ENCODE assay signal across 18 cellular contexts in genomic region chr10:51888263-51888662, GRCh38.
DNase-seq lines count a peak whose midpoint lies in the region; ATAC-seq, FAIRE-seq and TF ChIP-seq lines count a peak whose summit lies in the region.
"Had no signal": no experiment of that assay in that cellular context is flagged by ENCODE, and none has a peak within 500 bp of the region (broad histone marks: within the 10 kb centered on the region; RNA-seq: fewer than 3 reads in every experiment).

No MANE protein-coding gene starts in this region.

- TF ChIP-seq POLR2A in IMR-90 (IDR thresholded peaks at IDR 0.05; ENCODE audit: low read depth, low read length): no peak

- H3K4ac ChIP-seq in IMR-90 (ENCODE audit: low read depth, low read length): no peak overlapping the region
- no peak overlapping the region for H3K4ac ChIP-seq in mesenchymal stem cell (ENCODE audit: low read depth in 1 of 2, low read length in 2 of 2)

- H2BK5ac ChIP-seq in IMR-90 (ENCODE audit: low read depth, low read length, poor library complexity, severe bottlenecking) (no peak overlapping the region), mesenchymal stem cell (ENCODE audit: low read depth, low read length, poor library complexity, severe bottlenecking) (no peak overlapping the region)

- ATAC-seq in IMR-90 (ENCODE audit: low read depth) (no peak), thoracic aorta (ENCODE audit: insufficient number of reproducible peaks, low FRiP score, low read depth) (peak; percentile 18), HG02610 (IDR thresholded peaks at IDR 0.05; ENCODE audit: unreplicated experiment) (no peak)
- ATAC-seq: GM23338 had no signal

- H3K27ac ChIP-seq in IMR-90 (ENCODE audit: insufficient read depth, low read length) (no peak overlapping the region), astrocyte (ENCODE audit: low read depth, low read length) (no peak overlapping the region), mesenchymal stem cell (ENCODE audit: low read length, poor library complexity, severe bottlenecking) (no peak overlapping the region), thoracic aorta (peak overlapping the region; percentile 65)
- H3K27ac ChIP-seq in CD8-positive, alpha-beta memory T cell (ENCODE audit: low read depth, low read length): no peak overlapping the region

- H3K4me3 ChIP-seq in IMR-90 (ENCODE audit: insufficient read depth, low read depth, low read length): no peak overlapping the region
- no peak overlapping the region for H3K4me3 ChIP-seq in astrocyte (ENCODE audit: insufficient read depth, low read depth, low read length)
- no peak overlapping the region for H3K4me3 ChIP-seq in mesenchymal stem cell (ENCODE audit: insufficient read depth in 1 of 2, low read depth in 1 of 2, low read length in 2 of 2)
- H3K4me3 ChIP-seq in thoracic aorta: no peak overlapping the region
- no peak overlapping the region for H3K4me3 ChIP-seq in CD8-positive, alpha-beta memory T cell (ENCODE audit: low read length)
- H3K4me3 ChIP-seq: GM23338, HAP-1 had no signal

- no peaks in the 10 kb centered on the region for H3K9me3 Mint-ChIP-seq in astrocyte (ENCODE audit: unreplicated experiment)
- no peaks in the 10 kb centered on the region for H3K9me3 Mint-ChIP-seq in CD8-positive, alpha-beta memory T cell
- H3K9me3 Mint-ChIP-seq: GM23338, HFFc6 had no signal

- H3K4me3 Mint-ChIP-seq in astrocyte (ENCODE audit: unreplicated experiment): no peak overlapping the region
- H3K4me3 Mint-ChIP-seq in CD8-positive, alpha-beta memory T cell: no peak overlapping the region
- H3K4me3 Mint-ChIP-seq: CD4-positive, alpha-beta memory T cell; GM23338; HFFc6 had no signal

- no peak overlapping the region for H2BK12ac ChIP-seq in mesenchymal stem cell (ENCODE audit: low read length in 2 of 2)

- BruUV-seq in IMR-90 (replicated peaks; lab: Mats Ljungman, UMichigan): no TSS peak

- H3K56ac ChIP-seq in IMR-90 (ENCODE audit: extremely low read depth, insufficient read depth, low read length): no peak overlapping the region

- TF ChIP-seq CTCF in IMR-90 (conservative IDR thresholded peaks at IDR 0.05; ENCODE audit: low read depth, low read length) (no peak), astrocyte (IDR thresholded peaks at IDR 0.05; ENCODE audit: insufficient read depth, low read depth, low read length) (no peak), thoracic aorta (IDR thresholded peaks at IDR 0.05) (no peak)

- peaks cover 8% of the 10 kb centered on the region for H3K9me1 ChIP-seq in IMR-90 (ENCODE audit: insufficient read depth, low read length)

- H3K9me3 ChIP-seq in IMR-90 (ENCODE audit: control insufficient read depth, insufficient read depth, low read length) (no peaks in the 10 kb centered on the region), astrocyte (ENCODE audit: insufficient read depth, low read depth, low read length) (no peaks in the 10 kb centered on the region), mesenchymal stem cell (ENCODE audit: control insufficient read depth, low read length) (no peaks in the 10 kb centered on the region), thoracic aorta (no peaks in the 10 kb centered on the region)
- H3K9me3 ChIP-seq in CD8-positive, alpha-beta memory T cell (ENCODE audit: low read length): no peaks in the 10 kb centered on the region
- H3K9me3 ChIP-seq: Caco-2, HAP-1 had no signal

- H2BK120ac ChIP-seq in IMR-90 (ENCODE audit: low read depth, low read length): no peak overlapping the region
- no peak overlapping the region for H2BK120ac ChIP-seq in mesenchymal stem cell (ENCODE audit: low read depth, low read length)

- no peak overlapping the region for H4K8ac ChIP-seq in IMR-90 (ENCODE audit: low read depth in 2 of 2, low read length in 2 of 2)
- no peak overlapping the region for H4K8ac ChIP-seq in mesenchymal stem cell (ENCODE audit: low read length)

- H4K20me1 ChIP-seq in IMR-90 (ENCODE audit: insufficient read depth, low read length) (no peaks in the 10 kb centered on the region; the same call in 1 of the 2 replicates), astrocyte (ENCODE audit: insufficient read depth, low read length) (no peaks in the 10 kb centered on the region)

- no peaks in the 10 kb centered on the region for H3K27me3 ChIP-seq in IMR-90 (ENCODE audit: control insufficient read depth, insufficient read depth, low read length)
- no peaks in the 10 kb centered on the region for H3K27me3 ChIP-seq in astrocyte (ENCODE audit: insufficient read depth, low read length)
- no peaks in the 10 kb centered on the region for H3K27me3 ChIP-seq in mesenchymal stem cell (ENCODE audit: control insufficient read depth in 1 of 2, insufficient read depth in 1 of 2, low read length in 2 of 2)
- no peaks in the 10 kb centered on the region for H3K27me3 ChIP-seq in thoracic aorta (replicated peaks; ENCODE audit: insufficient read depth)
- H3K27me3 ChIP-seq in CD8-positive, alpha-beta memory T cell (ENCODE audit: insufficient read depth, low read length, poor library complexity, severe bottlenecking): no peaks in the 10 kb centered on the region

- H3K79me1 ChIP-seq in IMR-90 (ENCODE audit: low read depth in 1 of 2, low read length in 2 of 2): peaks cover 0 to 6% of the 10 kb centered on the region in 2 experiments; a peak in 2 of 4 replicates
- H3K79me1 ChIP-seq in mesenchymal stem cell (replicated peaks; ENCODE audit: low read length, poor library complexity, severe bottlenecking): no peaks in the 10 kb centered on the region

- peaks cover 7% of the 10 kb centered on the region for H3K4me1 ChIP-seq in IMR-90 (ENCODE audit: control insufficient read depth, insufficient read depth, low read length)
- H3K4me1 ChIP-seq in astrocyte (ENCODE audit: insufficient read depth, low read length): peaks cover 8% of the 10 kb centered on the region
- peaks cover 2% of the 10 kb centered on the region for H3K4me1 ChIP-seq in mesenchymal stem cell (ENCODE audit: control insufficient read depth, insufficient read depth, low read depth, low read length)
- H3K4me1 ChIP-seq in thoracic aorta (ENCODE audit: control insufficient read depth in 1 of 2, low read depth in 2 of 2): peaks cover 9 to 47% of the 10 kb centered on the region in 2 donors
- no peaks in the 10 kb centered on the region for H3K4me1 ChIP-seq in CD8-positive, alpha-beta memory T cell (ENCODE audit: insufficient read depth, low read length)
- H3K4me1 ChIP-seq: Caco-2, HAP-1 had no signal

- FAIRE-seq in astrocyte (lab: Jason Lieb, UNC): peak; percentile 20
- FAIRE-seq: G401.6, GM12892 had no signal

- no peak overlapping the region for H3K4me2 ChIP-seq in IMR-90 (ENCODE audit: low read depth, low read length)
- H3K4me2 ChIP-seq in astrocyte (ENCODE audit: low read length): no peak overlapping the region
- H3K4me2 ChIP-seq in mesenchymal stem cell (ENCODE audit: low read length, poor library complexity, severe bottlenecking): no peak overlapping the region
- H3K4me2 ChIP-seq: GM23338 had no signal

- DNase-seq in IMR-90 (no peak), astrocyte (ENCODE audit: low read depth) (no peak), mesenchymal stem cell (no peak), thoracic aorta (ENCODE audit: low spot score) (no peak), SW 1271 (lab: John Stamatoyannopoulos, UW) (no peak)
- no peak for DNase-seq in stimulated activated CD4-positive, alpha-beta T cell treated with anti-CD3 and anti-CD28 coated beads, Interleukin-4, amount 100 ng/mL, for 1 hour
- DNase-seq in CD8-positive, alpha-beta memory T cell: no peak
- DNase-seq: C1 segment of cervical spinal cord; Caco-2; CD4-positive, alpha-beta memory T cell; DMS153; DND-41; HFFc6 had no signal

- H2BK15ac ChIP-seq in IMR-90 (ENCODE audit: low read depth, low read length) (no peak overlapping the region), mesenchymal stem cell (ENCODE audit: low read depth, poor library complexity, severe bottlenecking) (no peak overlapping the region)

- H3K4me1 Mint-ChIP-seq in astrocyte (ENCODE audit: low read depth, unreplicated experiment): no peaks in the 10 kb centered on the region
- H3K4me1 Mint-ChIP-seq in CD8-positive, alpha-beta memory T cell: no peaks in the 10 kb centered on the region
- H3K4me1 Mint-ChIP-seq: CD4-positive, alpha-beta memory T cell had no signal

- dilution Hi-C loops in IMR-90 (cut with HindIII; ENCODE audit: low sequenced_read_pairs, unreplicated experiment): no loop called here

- in situ Hi-C loops in IMR-90 (cut with MboI; ENCODE audit: low sequenced_read_pairs): no loop called here

- no peak overlapping the region for H2AK9ac ChIP-seq in IMR-90 (replicated peaks; ENCODE audit: low read depth, low read length, poor library complexity)

- POLR2A ChIA-PET in IMR-90 (lab: Charles Lee; ENCODE audit: unreplicated experiment): no interaction called here
- POLR2A ChIA-PET in CD8-positive, alpha-beta memory T cell (lab: Charles Lee): no interaction called here

- H3K36me3 ChIP-seq in IMR-90 (ENCODE audit: control insufficient read depth, insufficient read depth, low read length) (no peaks in the 10 kb centered on the region), astrocyte (ENCODE audit: insufficient read depth, low read length) (no peaks in the 10 kb centered on the region), mesenchymal stem cell (ENCODE audit: control insufficient read depth in 1 of 2, insufficient read depth in 2 of 2, low read depth in 1 of 2, low read length in 2 of 2) (no peaks in the 10 kb centered on the region), thoracic aorta (no peaks in the 10 kb centered on the region)
- H3K36me3 ChIP-seq in CD8-positive, alpha-beta memory T cell (ENCODE audit: insufficient read depth, low read length): no peaks in the 10 kb centered on the region
- H3K36me3 ChIP-seq: HAP-1 had no signal

- intact Hi-C loops in IMR-90 (cut with micrococcal nuclease): no loop called here

- H3K14ac ChIP-seq in IMR-90 (replicated peaks; ENCODE audit: low read depth, low read length) (no peak overlapping the region), mesenchymal stem cell (ENCODE audit: low read length in 2 of 2) (no peak overlapping the region)

- no peak for TF ChIP-seq RAD21 in IMR-90 (IDR thresholded peaks at IDR 0.05; ENCODE audit: low read length)

- H2AFZ ChIP-seq in IMR-90 (replicated peaks; ENCODE audit: low read length, poor library complexity): no peak overlapping the region
- H2AFZ ChIP-seq in astrocyte (ENCODE audit: low read depth, low read length): no peak overlapping the region
- H2AFZ ChIP-seq in mesenchymal stem cell (ENCODE audit: low read depth, low read length): no peak overlapping the region
- H2AFZ ChIP-seq: GM23338 had no signal

- H3K18ac ChIP-seq in IMR-90 (ENCODE audit: low read depth, low read length) (no peak overlapping the region), mesenchymal stem cell (ENCODE audit: low read depth in 1 of 2, low read length in 2 of 2) (no peak overlapping the region)

- H3K9ac ChIP-seq in IMR-90 (ENCODE audit: low read depth, low read length) (no peak overlapping the region), astrocyte (ENCODE audit: low read length) (no peak overlapping the region), mesenchymal stem cell (ENCODE audit: low read length) (peak overlapping the region; percentile 5)

- H2AK5ac ChIP-seq in IMR-90 (ENCODE audit: low read depth, low read length) (no peak overlapping the region), mesenchymal stem cell (ENCODE audit: low read length, severe bottlenecking) (no peak overlapping the region)

- H2BK20ac ChIP-seq in IMR-90 (ENCODE audit: low read depth, low read length): no peak overlapping the region

- H3K27ac Mint-ChIP-seq in astrocyte (ENCODE audit: unreplicated experiment): no peak overlapping the region
- H3K27ac Mint-ChIP-seq in CD8-positive, alpha-beta memory T cell: peak overlapping the region in 1 of 8 donors; percentile 64
- H3K27ac Mint-ChIP-seq: CD4-positive, alpha-beta memory T cell; GM23338; HFFc6 had no signal

- H3K27me3 Mint-ChIP-seq in astrocyte (ENCODE audit: low read depth, unreplicated experiment): no peaks in the 10 kb centered on the region
- H3K27me3 Mint-ChIP-seq in CD8-positive, alpha-beta memory T cell: peaks cover 0 to 4% of the 10 kb centered on the region in 2 donors
- H3K27me3 Mint-ChIP-seq: CD4-positive, alpha-beta memory T cell had no signal

- no peaks in the 10 kb centered on the region for H3K36me3 Mint-ChIP-seq in astrocyte (ENCODE audit: low read depth, unreplicated experiment)
- no peaks in the 10 kb centered on the region for H3K36me3 Mint-ChIP-seq in CD8-positive, alpha-beta memory T cell
- H3K36me3 Mint-ChIP-seq: CD4-positive, alpha-beta memory T cell had no signal

- peak overlapping the region; percentile 56; the same call in 1 of the 2 replicates for H4K5ac ChIP-seq in IMR-90 (ENCODE audit: low read depth, low read length)

- H4K91ac ChIP-seq in IMR-90 (ENCODE audit: insufficient read depth, low read depth, low read length) (no peak overlapping the region), mesenchymal stem cell (ENCODE audit: low read length) (no peak overlapping the region)

- no peaks in the 10 kb centered on the region for H3K79me2 ChIP-seq in astrocyte (ENCODE audit: insufficient read depth, low read length)

- H3K23ac ChIP-seq in IMR-90 (ENCODE audit: low read depth, low read length) (no peak overlapping the region), mesenchymal stem cell (ENCODE audit: low read length in 2 of 2) (no peak overlapping the region)

- CTCF ChIA-PET in IMR-90 (lab: Yijun Ruan, JAX): no interaction called here
- CTCF ChIA-PET in CD8-positive, alpha-beta memory T cell (lab: Charles Lee): no interaction called here

Comparison
In these comparisons a context has a peak if more than half of its experiments do, and no peak if none do; other contexts are left out.
1. H3K27ac ChIP-seq: peak in thoracic aorta (2 of 2); none in IMR-90 (single experiment), astrocyte (single experiment), mesenchymal stem cell (single experiment) and CD8-positive, alpha-beta memory T cell (single experiment).